9 cellular contexts compared by ENCODE assay signal in the genomic region with DNA sequence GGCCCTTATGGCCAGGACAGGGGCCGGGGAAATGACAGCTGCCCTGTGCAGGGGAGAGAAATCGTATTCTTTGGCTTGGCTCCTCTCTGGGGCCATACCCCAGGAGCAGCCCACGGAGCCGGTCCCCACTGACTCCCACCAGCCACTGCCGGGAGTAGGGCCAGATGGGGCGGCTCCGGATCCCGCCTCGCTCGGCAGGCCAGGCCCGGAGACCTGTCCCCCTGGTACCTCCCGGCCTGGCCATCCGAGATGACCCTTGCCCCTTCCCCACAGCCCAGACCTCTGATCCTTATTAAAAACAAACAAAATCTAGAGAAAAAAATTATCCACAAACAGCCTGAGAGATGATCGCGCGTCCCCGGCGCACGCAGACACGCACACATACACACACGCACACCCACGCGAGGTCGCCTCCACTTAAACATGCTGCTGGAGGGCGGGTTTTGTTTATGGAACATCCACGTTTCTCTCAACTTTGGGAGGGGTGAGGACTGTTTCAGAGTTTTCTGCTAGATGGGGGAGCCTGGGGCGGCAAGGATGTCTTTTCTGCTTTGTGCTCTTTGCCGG. TPM values are rescaled to one million over a fixed set of nuclear protein-coding genes. Genes with fewer than 3 reads are reported as not detected.
DNase-seq lines count a peak whose midpoint lies in the region; ATAC-seq and TF ChIP-seq lines count a peak whose summit lies in the region.
"Had no signal": no experiment of that assay in that cellular context is flagged by ENCODE, and none has a peak within 500 bp of the region (broad histone marks: within the 10 kb centered on the region; RNA-seq: fewer than 3 reads in every experiment).

No MANE protein-coding gene starts in this region.

- H3K4me3 ChIP-seq in thoracic aorta: peak overlapping the region; percentile 73

- H3K27ac ChIP-seq in C4-2B (peak overlapping the region; percentile 97), KOPT-K1 (ENCODE audit: low read depth, low read length, poor library complexity, severe bottlenecking) (peak overlapping the region; percentile 98), caudate nucleus (ENCODE audit: low read depth, low read length) (peak overlapping the region; percentile 97), thoracic aorta (peak overlapping the region; percentile 86 to 95)

- peak in 22 of 61 donors; percentile 12 to 69 (median 42) for DNase-seq in caudate nucleus (lab: John Stamatoyannopoulos, UW)
- DNase-seq in left kidney (ENCODE audit: low read depth, low spot score): peak; percentile 91
- DNase-seq in thoracic aorta (ENCODE audit: low spot score): no peak
- no peak for DNase-seq in NK-92 (lab: John Stamatoyannopoulos, UW; ENCODE audit: unreplicated experiment)
- no peak for DNase-seq in GM13977 (ENCODE audit: low spot score)

- in situ Hi-C loops in GM13977 (cut with MboI; ENCODE audit: low pct_unique_long_range_greater_than_20kb, low sequenced_read_pairs, unreplicated experiment): no loop called here

- no peaks in the 10 kb centered on the region for H3K27me3 ChIP-seq in thoracic aorta (replicated peaks; ENCODE audit: insufficient read depth)

- no peak for ATAC-seq in thoracic aorta (ENCODE audit: insufficient number of reproducible peaks, low FRiP score, low read depth)
- no peak for ATAC-seq in GM18519 (IDR thresholded peaks at IDR 0.05; ENCODE audit: low FRiP score, unreplicated experiment)

- TF ChIP-seq CTCF in C4-2B (conservative IDR thresholded peaks at IDR 0.05) (no peak), thoracic aorta (IDR thresholded peaks at IDR 0.05) (no peak), GM13977 (IDR thresholded peaks at IDR 0.05; ENCODE audit: extremely low read depth, insufficient read depth, missing control alignments) (no peak)

- no peaks in the 10 kb centered on the region for H3K36me3 ChIP-seq in KOPT-K1 (ENCODE audit: insufficient read depth, low read length)
- no peaks in the 10 kb centered on the region for H3K36me3 ChIP-seq in thoracic aorta

- H3K4me1 ChIP-seq in thoracic aorta (ENCODE audit: control insufficient read depth in 1 of 2, low read depth in 2 of 2): peaks cover 8 to 24% of the 10 kb centered on the region in 2 donors

- H3K9me3 ChIP-seq in KOPT-K1 (ENCODE audit: insufficient read depth, low read length, poor library complexity, severe bottlenecking): no peaks in the 10 kb centered on the region
- H3K9me3 ChIP-seq in thoracic aorta: no peaks in the 10 kb centered on the region

RNA-seq across cellular contexts. Expression of a gene that starts 59.1 kb away (rescaled TPM):
- total RNA-seq in thoracic aorta: not detected
- total RNA-seq: HT1080 had no signal
